ENCODE assay signal across 10 cellular contexts in genomic region chr10:30431435-30431911, GRCh38. TPM values are rescaled to one million over a fixed set of nuclear protein-coding genes. Genes with fewer than 3 reads are reported as not detected.
DNase-seq lines count a peak whose midpoint lies in the region; ATAC-seq, FAIRE-seq and TF ChIP-seq lines count a peak whose summit lies in the region.
"Had no signal": no experiment of that assay in that cellular context is flagged by ENCODE, and none has a peak within 500 bp of the region (broad histone marks: within the 10 kb centered on the region; RNA-seq: fewer than 3 reads in every experiment).

No MANE protein-coding gene starts in this region.

- H3K4me2 ChIP-seq in OCI-LY7 (ENCODE audit: low read length), result peak overlapping the region; percentile 20; the same call in 1 of the 2 replicates
- H3K4me2 ChIP-seq in fibroblast of lung (ENCODE audit: extremely low read depth, insufficient read depth, low read length), result no peak overlapping the region
- H3K4me2 ChIP-seq in osteoblast (ENCODE audit: insufficient read depth, low read length), result peak overlapping the region; percentile 48

- H3K9me2 ChIP-seq in OCI-LY7 (ENCODE audit: insufficient read depth, low read length), result no peaks in the 10 kb centered on the region

- no peak for ATAC-seq in HG03025 (IDR thresholded peaks at IDR 0.05; ENCODE audit: low FRiP score, unreplicated experiment)

- H3K27me3 ChIP-seq in fibroblast of lung (ENCODE audit: control insufficient read depth, insufficient read depth, low read length) (no peaks in the 10 kb centered on the region), osteoblast (ENCODE audit: insufficient read depth, low read length) (no peaks in the 10 kb centered on the region)
- no peaks in the 10 kb centered on the region for H3K27me3 ChIP-seq in effector memory CD4-positive, alpha-beta T cell (replicated peaks; ENCODE audit: control insufficient read depth, insufficient read depth, low read length, poor library complexity, severe bottlenecking)

- H3K79me2 ChIP-seq in OCI-LY7 (ENCODE audit: insufficient read depth, low read depth, low read length) (peaks cover 20% of the 10 kb centered on the region), fibroblast of lung (ENCODE audit: control insufficient read depth, insufficient read depth, low read length) (peaks cover 22% of the 10 kb centered on the region), osteoblast (ENCODE audit: insufficient read depth, low read length) (peaks cover 2% of the 10 kb centered on the region)

- DNase-seq in CD1c-positive myeloid dendritic cell (ENCODE audit: extremely low spot score), result peak; percentile 69
- no peak for DNase-seq in OCI-LY7 (ENCODE audit: low spot score)
- peak; percentile 42 to 45 for DNase-seq in fibroblast of lung (ENCODE audit: low read depth in 2 of 2)
- peak; percentile 76 for DNase-seq in osteoblast (ENCODE audit: insufficient read length, low spot score, missing footprints)
- no peak for DNase-seq in effector memory CD4-positive, alpha-beta T cell
- no peak for DNase-seq in H54 (ENCODE audit: insufficient read length, low spot score)
- DNase-seq in NCI-H510A treated with DMSO at 0.1 percent for 48 hours (lab: John Stamatoyannopoulos, UW), result no peak
- DNase-seq: DMS153, NCI-H1105 had no signal

- POLR2A ChIA-PET in OCI-LY7 (lab: Charles Lee), result interaction anchor here (0.6 to 4.0 kb wide), 4 partner anchors 11 to 100 kb away, joined by 3 to 31 read pairs (median 6); no protein-coding TSS in a partner anchor

- H3K36me3 ChIP-seq in OCI-LY7 (ENCODE audit: insufficient read depth, low read length) (no peaks in the 10 kb centered on the region), fibroblast of lung (ENCODE audit: control insufficient read depth, insufficient read depth, low read length) (no peaks in the 10 kb centered on the region), osteoblast (ENCODE audit: insufficient read depth, low read length) (no peaks in the 10 kb centered on the region)
- no peaks in the 10 kb centered on the region for H3K36me3 ChIP-seq in effector memory CD4-positive, alpha-beta T cell (ENCODE audit: control insufficient read depth, insufficient read depth, low read length)

- CTCF ChIA-PET in OCI-LY7 (lab: Charles Lee; ENCODE audit: unreplicated experiment), result interaction anchor here (0.6 to 0.8 kb wide), 3 partner anchors 14 to 107 kb away, joined by 3 read pairs; no protein-coding TSS in a partner anchor

- TF ChIP-seq CTCF in OCI-LY7 (conservative IDR thresholded peaks at IDR 0.05; ENCODE audit: low read length) (no peak), fibroblast of lung (conservative IDR thresholded peaks at IDR 0.05 in 1 of 2, IDR thresholded peaks at IDR 0.05 in 1 of 2; ENCODE audit: low read depth in 1 of 2, low read length in 2 of 2) (no peak), osteoblast (IDR thresholded peaks at IDR 0.05; ENCODE audit: extremely low read depth, low read depth, low read length) (no peak)

- no peak overlapping the region for H3K9ac ChIP-seq in fibroblast of lung (ENCODE audit: insufficient read depth, low read length)

- H3K27ac ChIP-seq in OCI-LY7 (ENCODE audit: low read depth, low read length, poor library complexity, severe bottlenecking), result no peak overlapping the region
- peak overlapping the region; percentile 31 for H3K27ac ChIP-seq in fibroblast of lung (ENCODE audit: insufficient read depth, low read length)
- no peak overlapping the region for H3K27ac ChIP-seq in osteoblast (ENCODE audit: low read depth, low read length)
- no peak overlapping the region for H3K27ac ChIP-seq in effector memory CD4-positive, alpha-beta T cell (ENCODE audit: insufficient read depth, low read length, poor library complexity, severe bottlenecking)

- TF ChIP-seq POLR2A in H54 (IDR thresholded peaks at IDR 0.05; ENCODE audit: low read depth, low read length), result no peak

- H3K4me3 ChIP-seq in OCI-LY7 (ENCODE audit: low read depth, low read length, poor library complexity, severe bottlenecking), result no peak overlapping the region
- H3K4me3 ChIP-seq in fibroblast of lung (replicated peaks in 1 of 4; ENCODE audit: control extremely low read depth in 1 of 4, insufficient read depth in 1 of 4, low read depth in 3 of 4, low read length in 4 of 4), result no peak overlapping the region
- H3K4me3 ChIP-seq in osteoblast (ENCODE audit: insufficient read depth, low read length), result peak overlapping the region; percentile 30
- no peak overlapping the region for H3K4me3 ChIP-seq in effector memory CD4-positive, alpha-beta T cell (ENCODE audit: insufficient read depth, low read depth, low read length, poor library complexity, severe bottlenecking)

- H3K9me3 ChIP-seq in OCI-LY7 (ENCODE audit: low read length), result no peaks in the 10 kb centered on the region
- H3K9me3 ChIP-seq in fibroblast of lung (ENCODE audit: control insufficient read depth, insufficient read depth, low read depth, low read length), result no peaks in the 10 kb centered on the region
- no peaks in the 10 kb centered on the region for H3K9me3 ChIP-seq in osteoblast (ENCODE audit: low read depth, low read length)
- no peaks in the 10 kb centered on the region for H3K9me3 ChIP-seq in effector memory CD4-positive, alpha-beta T cell (ENCODE audit: control insufficient read depth, low read length)

- BruUV-seq in OCI-LY7 (replicated peaks; lab: Mats Ljungman, UMichigan), result no TSS peak

- H3K4me1 ChIP-seq in OCI-LY7 (ENCODE audit: insufficient read depth, low read length, poor library complexity, severe bottlenecking) (peaks cover 47% of the 10 kb centered on the region), fibroblast of lung (ENCODE audit: control insufficient read depth, extremely low read depth, insufficient read depth, low read length) (peaks cover 2% of the 10 kb centered on the region), osteoblast (ENCODE audit: insufficient read depth, low read length) (peaks cover 19% of the 10 kb centered on the region)
- H3K4me1 ChIP-seq in effector memory CD4-positive, alpha-beta T cell (ENCODE audit: control insufficient read depth, insufficient read depth, low read length, poor library complexity, severe bottlenecking), result peaks cover 21% of the 10 kb centered on the region

- FAIRE-seq in H54 (lab: Jason Lieb, UNC), result no peak

- no peaks in the 10 kb centered on the region for H4K20me1 ChIP-seq in OCI-LY7 (ENCODE audit: insufficient read depth, low read length)
- no peaks in the 10 kb centered on the region for H4K20me1 ChIP-seq in fibroblast of lung (ENCODE audit: control insufficient read depth, extremely low read depth, insufficient read depth, low read length)
- H4K20me1 ChIP-seq in osteoblast (ENCODE audit: insufficient read depth, low read length), result no peaks in the 10 kb centered on the region

- H2AFZ ChIP-seq in OCI-LY7 (ENCODE audit: low read length), result no peak overlapping the region
- H2AFZ ChIP-seq in fibroblast of lung (ENCODE audit: low read length), result peak overlapping the region; percentile 7
- H2AFZ ChIP-seq in osteoblast (ENCODE audit: low read length), result peak overlapping the region; percentile 74

- intact Hi-C loops in OCI-LY7 (cut with micrococcal nuclease; ENCODE audit: unreplicated experiment), result no loop called here

RNA-seq across cellular contexts. Expression of gene MAP3K8, which starts 2.5 kb away (rescaled TPM):
- 5.0 and 10.8 TPM in 2 replicates for total RNA-seq in OCI-LY7 (2014; rRNA removed; shearing (Covaris generic))
- total RNA-seq in OCI-LY7 (2022), result 21.6 and 21.9 TPM in 2 replicates
- total RNA-seq in fibroblast of lung, result 15.7 and 20.0 TPM in 2 replicates
- polyA plus RNA-seq in fibroblast of lung, result 16.9 and 52.6 TPM in 2 replicates
- 10.4 and 26.6 TPM in 2 replicates for polyA plus RNA-seq in fibroblast of lung (2012)
- 9.6 and 20.6 TPM in 2 replicates for polyA minus RNA-seq in fibroblast of lung (ENCODE audit: low replicate concordance)
- total RNA-seq in osteoblast, result 10.3 and 14.5 TPM in 2 replicates

Comparison
In these comparisons a context has a peak if more than half of its experiments do, and no peak if none do; other contexts are left out.
1. DNase-seq: peak in CD1c-positive myeloid dendritic cell (single experiment), fibroblast of lung (2 of 2) and osteoblast (single experiment); none in OCI-LY7 (single experiment), effector memory CD4-positive, alpha-beta T cell (0 of 3), H54 (single experiment) and NCI-H510A treated with DMSO at 0.1 percent for 48 hours (single experiment).